ENCODE assay signal across 19 cellular contexts in the genomic region with DNA sequence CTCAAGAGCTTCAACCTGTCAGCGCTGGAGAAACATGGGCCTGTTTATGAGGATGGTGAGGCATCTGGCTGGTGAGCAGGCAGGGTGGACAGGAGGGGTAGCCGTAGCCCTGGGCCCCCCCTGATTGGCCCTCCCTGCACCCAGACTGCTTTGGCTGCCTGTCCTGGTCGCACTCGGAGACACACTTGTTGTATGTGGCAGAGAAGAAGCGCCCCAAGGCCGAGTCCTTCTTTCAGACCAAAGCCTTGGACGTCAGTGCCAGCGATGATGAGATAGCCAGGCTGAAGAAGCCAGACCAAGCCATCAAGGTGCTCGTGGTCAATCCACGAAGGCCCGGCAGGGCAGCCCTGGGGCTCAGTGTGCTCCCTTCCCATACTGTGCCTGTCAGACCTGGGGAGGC. TPM values are rescaled to one million over a fixed set of nuclear protein-coding genes. Genes with fewer than 3 reads are reported as not detected.
DNase-seq lines count a peak whose midpoint lies in the region; ATAC-seq lines count a peak whose summit lies in the region.
"Had no signal": no experiment of that assay in that cellular context is flagged by ENCODE, and none has a peak within 500 bp of the region (broad histone marks: within the 10 kb centered on the region; RNA-seq: fewer than 3 reads in every experiment).

No MANE protein-coding gene starts in this region.

- DNase-seq in activated naive CD4-positive, alpha-beta T cell treated with anti-CD3 and anti-CD28 coated beads for 36 hours, result no peak
- DNase-seq in activated naive CD4-positive, alpha-beta T cell treated with Interleukin-2 at 50 U/mL for 16 hours, result no peak
- DNase-seq in T-cell, result no peak
- DNase-seq in naive thymus-derived CD8-positive, alpha-beta T cell, result no peak
- no peak for DNase-seq in effector memory CD4-positive, alpha-beta T cell
- DNase-seq: activated CD8-positive, alpha-beta memory T cell treated with anti-CD3 and anti-CD28 coated beads for 24 hours; activated effector memory CD4-positive, alpha-beta T cell treated with anti-CD3 and anti-CD28 coated beads, Interleukin-2, amount 50 U/mL, for 16 hours; brain microvascular endothelial cell; NCI-H2029 treated with DMSO at 0.1 percent for 48 hours; NCI-H524 treated with DMSO at 0.1 percent for 48 hours; nucleus accumbens; OCI-M1 had no signal

- CTCF ChIA-PET in activated naive CD4-positive, alpha-beta T cell treated with anti-CD3 and anti-CD28 coated beads for 36 hours (lab: Charles Lee), result interaction anchor here (1.3 kb wide), 1 partner anchor 136 kb away, joined by 5 read pairs; no protein-coding TSS in a partner anchor
- CTCF ChIA-PET in T-cell (lab: Charles Lee), result interaction anchor here in 1 of 2 donors (1.7 kb wide), 1 partner anchor 136 kb away, joined by 7 read pairs; no protein-coding TSS in a partner anchor

- peaks cover 19% of the 10 kb centered on the region for H3K36me3 Mint-ChIP-seq in activated naive CD4-positive, alpha-beta T cell treated with anti-CD3 and anti-CD28 coated beads for 36 hours (ENCODE audit: low read depth)
- peaks cover 33% of the 10 kb centered on the region for H3K36me3 Mint-ChIP-seq in T-cell
- H3K36me3 Mint-ChIP-seq in naive thymus-derived CD8-positive, alpha-beta T cell, result peaks cover 0 to 36% (median 0%) of the 10 kb centered on the region in 3 donors
- peaks cover 48% of the 10 kb centered on the region for H3K36me3 Mint-ChIP-seq in stimulated activated memory B cell treated with anti-CD40 and anti-IgM and Interleukin-4, amounts not matched to agents 10 μg/mL and 1 μg/mL and 100 μg/mL, for 72 hours

- no peaks in the 10 kb centered on the region for H3K9me3 Mint-ChIP-seq in activated naive CD4-positive, alpha-beta T cell treated with anti-CD3 and anti-CD28 coated beads for 36 hours
- H3K9me3 Mint-ChIP-seq in T-cell, result no peaks in the 10 kb centered on the region
- H3K9me3 Mint-ChIP-seq in naive thymus-derived CD8-positive, alpha-beta T cell, result no peaks in the 10 kb centered on the region
- H3K9me3 Mint-ChIP-seq in stimulated activated memory B cell treated with anti-CD40 and anti-IgM and Interleukin-4, amounts not matched to agents 10 μg/mL and 1 μg/mL and 100 μg/mL, for 72 hours, result no peaks in the 10 kb centered on the region

- no peak overlapping the region for H3K27ac Mint-ChIP-seq in activated naive CD4-positive, alpha-beta T cell treated with anti-CD3 and anti-CD28 coated beads for 36 hours
- H3K27ac Mint-ChIP-seq in T-cell, result no peak overlapping the region
- peak overlapping the region in 3 of 10 donors; percentile 41 to 79 (median 59) for H3K27ac Mint-ChIP-seq in naive thymus-derived CD8-positive, alpha-beta T cell
- H3K27ac Mint-ChIP-seq in stimulated activated memory B cell treated with anti-CD40 and anti-IgM and Interleukin-4, amounts not matched to agents 10 μg/mL and 1 μg/mL and 100 μg/mL, for 72 hours, result no peak overlapping the region

- POLR2A ChIA-PET in T-cell (lab: Charles Lee), result no interaction called here
- POLR2A ChIA-PET in naive thymus-derived CD8-positive, alpha-beta T cell (lab: Charles Lee), result interaction anchor here (0.9 to 2.2 kb wide), 5 partner anchors 14 to 136 kb away, joined by 3 to 7 read pairs (median 4); a partner anchor contains a TSS

- intact Hi-C loops in activated naive CD4-positive, alpha-beta T cell treated with anti-CD3 and anti-CD28 coated beads for 36 hours (cut with micrococcal nuclease), result loop anchor here (2.0 to 10.0 kb wide), 2 partner anchors 49 to 381 kb away; no protein-coding TSS in a partner anchor

- no peaks in the 10 kb centered on the region for H3K9me3 ChIP-seq in effector memory CD4-positive, alpha-beta T cell (ENCODE audit: control insufficient read depth, low read length)
- H3K9me3 ChIP-seq: vagina had no signal

- peaks cover 46% of the 10 kb centered on the region for H3K36me3 ChIP-seq in effector memory CD4-positive, alpha-beta T cell (ENCODE audit: control insufficient read depth, insufficient read depth, low read length)

- H3K4me3 ChIP-seq in effector memory CD4-positive, alpha-beta T cell (ENCODE audit: insufficient read depth, low read depth, low read length, poor library complexity, severe bottlenecking), result no peak overlapping the region
- H3K4me3 ChIP-seq: SK-N-MC, vagina had no signal

- H3K27me3 ChIP-seq in effector memory CD4-positive, alpha-beta T cell (replicated peaks; ENCODE audit: control insufficient read depth, insufficient read depth, low read length, poor library complexity, severe bottlenecking), result no peaks in the 10 kb centered on the region
- H3K27me3 ChIP-seq: brain microvascular endothelial cell, vagina had no signal

- no peak for ATAC-seq in T-cell (replicated peaks in 1 of 4)
- ATAC-seq in naive thymus-derived CD8-positive, alpha-beta T cell, result no peak
- ATAC-seq in stimulated activated memory B cell treated with anti-CD40 and anti-IgM and Interleukin-4, amounts not matched to agents 10 μg/mL and 1 μg/mL and 100 μg/mL, for 72 hours, result no peak
- ATAC-seq: right cardiac atrium had no signal

- H3K4me1 ChIP-seq in effector memory CD4-positive, alpha-beta T cell (ENCODE audit: control insufficient read depth, insufficient read depth, low read length, poor library complexity, severe bottlenecking), result peaks cover 18% of the 10 kb centered on the region

- peak overlapping the region; percentile 39 for H3K4me3 Mint-ChIP-seq in activated naive CD4-positive, alpha-beta T cell treated with anti-CD3 and anti-CD28 coated beads for 36 hours
- peak overlapping the region; percentile 25 to 93 (median 47) for H3K4me3 Mint-ChIP-seq in T-cell
- H3K4me3 Mint-ChIP-seq in naive thymus-derived CD8-positive, alpha-beta T cell, result peak overlapping the region in 7 of 10 donors; percentile 46 to 97 (median 96)
- no peak overlapping the region for H3K4me3 Mint-ChIP-seq in stimulated activated memory B cell treated with anti-CD40 and anti-IgM and Interleukin-4, amounts not matched to agents 10 μg/mL and 1 μg/mL and 100 μg/mL, for 72 hours

- H3K4me1 Mint-ChIP-seq in activated naive CD4-positive, alpha-beta T cell treated with anti-CD3 and anti-CD28 coated beads for 36 hours (ENCODE audit: low read depth), result peaks cover 39% of the 10 kb centered on the region
- H3K4me1 Mint-ChIP-seq in T-cell, result peaks cover 41 to 47% (median 44%) of the 10 kb centered on the region in 3 donors
- peaks cover 23 to 55% (median 48%) of the 10 kb centered on the region in 4 donors for H3K4me1 Mint-ChIP-seq in naive thymus-derived CD8-positive, alpha-beta T cell
- H3K4me1 Mint-ChIP-seq in stimulated activated memory B cell treated with anti-CD40 and anti-IgM and Interleukin-4, amounts not matched to agents 10 μg/mL and 1 μg/mL and 100 μg/mL, for 72 hours, result peaks cover 44% of the 10 kb centered on the region

- no peaks in the 10 kb centered on the region for H3K27me3 Mint-ChIP-seq in activated naive CD4-positive, alpha-beta T cell treated with anti-CD3 and anti-CD28 coated beads for 36 hours (ENCODE audit: low read depth)
- H3K27me3 Mint-ChIP-seq in T-cell, result no peaks in the 10 kb centered on the region
- H3K27me3 Mint-ChIP-seq in naive thymus-derived CD8-positive, alpha-beta T cell, result no peaks in the 10 kb centered on the region
- no peaks in the 10 kb centered on the region for H3K27me3 Mint-ChIP-seq in stimulated activated memory B cell treated with anti-CD40 and anti-IgM and Interleukin-4, amounts not matched to agents 10 μg/mL and 1 μg/mL and 100 μg/mL, for 72 hours

- H3K27ac ChIP-seq in effector memory CD4-positive, alpha-beta T cell (ENCODE audit: insufficient read depth, low read length, poor library complexity, severe bottlenecking), result no peak overlapping the region
- H3K27ac ChIP-seq: brain microvascular endothelial cell, SK-N-MC, vagina had no signal

RNA-seq across cellular contexts. Expression of a gene that starts 1.8 kb away (rescaled TPM):
- total RNA-seq in activated naive CD4-positive, alpha-beta T cell treated with anti-CD3 and anti-CD28 coated beads for 36 hours, result 100 to 1,000 TPM; 120 to 122 TPM
- total RNA-seq in T-cell, result 100 to 1,000 TPM in 4 of 5 donors, 10 to 100 TPM in 1; 82.8 to 162 (median 141) TPM
- 100 to 1,000 TPM; 137 to 139 TPM for total RNA-seq in naive thymus-derived CD8-positive, alpha-beta T cell
- polyA plus RNA-seq in naive thymus-derived CD8-positive, alpha-beta T cell, result 100 to 1,000 TPM; 105 to 131 (median 114) TPM

RNA-seq across cellular contexts. Expression of a gene that starts 13.4 kb away (rescaled TPM):
- 10 to 100 TPM; 10.7 to 13.1 TPM for total RNA-seq in activated naive CD4-positive, alpha-beta T cell treated with anti-CD3 and anti-CD28 coated beads for 36 hours
- total RNA-seq in T-cell, result 10 to 100 TPM in 4 of 5 donors, 1 to 10 TPM in 1; 9.9 to 16.1 (median 12.6) TPM
- total RNA-seq in naive thymus-derived CD8-positive, alpha-beta T cell, result 10 to 100 TPM; 13.3 to 13.7 TPM
- polyA plus RNA-seq in naive thymus-derived CD8-positive, alpha-beta T cell, result 1 to 10 TPM in 1 of 3 donors, under 1 TPM in 2; 0.29 to 1.1 (median 0.74) TPM

RNA-seq across cellular contexts. Expression of a gene that starts 13.4 kb away (rescaled TPM):
- total RNA-seq in activated naive CD4-positive, alpha-beta T cell treated with anti-CD3 and anti-CD28 coated beads for 36 hours, result 10 to 100 TPM; 20.3 to 21.5 TPM
- total RNA-seq in T-cell, result 10 to 100 TPM; 40.9 to 79.8 (median 72.8) TPM
- total RNA-seq in naive thymus-derived CD8-positive, alpha-beta T cell, result 10 to 100 TPM; 66.4 to 70.0 TPM
- polyA plus RNA-seq in naive thymus-derived CD8-positive, alpha-beta T cell, result 10 to 100 TPM in 2 of 3 donors, 1 to 10 TPM in 1; 8.8 to 20.4 (median 10.5) TPM

RNA-seq across cellular contexts. Expression of a gene that starts 43.6 kb away (rescaled TPM):
- total RNA-seq in activated naive CD4-positive, alpha-beta T cell treated with anti-CD3 and anti-CD28 coated beads for 36 hours, result not detected
- 1 to 10 TPM in 1 of 5 donors, under 1 TPM in 2, not detected in 2; 0.20 to 1.4 (median 0.26) TPM for total RNA-seq in T-cell
- total RNA-seq in naive thymus-derived CD8-positive, alpha-beta T cell, result 1 to 10 TPM; 1.0 to 1.1 TPM
- 1 to 10 TPM; 1.2 to 1.5 (median 1.2) TPM for polyA plus RNA-seq in naive thymus-derived CD8-positive, alpha-beta T cell
- total RNA-seq: dermis microvascular lymphatic vessel endothelial cell, kidney epithelial cell, vagina had no signal
- polyA plus RNA-seq: AG04450 had no signal

RNA-seq across cellular contexts. Expression of a gene that starts 47.8 kb away (rescaled TPM):
- 10 to 100 TPM; 25.6 to 27.4 TPM for total RNA-seq in activated naive CD4-positive, alpha-beta T cell treated with anti-CD3 and anti-CD28 coated beads for 36 hours
- total RNA-seq in T-cell, result 10 to 100 TPM; 34.5 to 54.5 (median 39.9) TPM
- 10 to 100 TPM; 21.6 to 22.2 TPM for total RNA-seq in naive thymus-derived CD8-positive, alpha-beta T cell
- 10 to 100 TPM in 2 of 3 donors, 1 to 10 TPM in 1; 7.5 to 14.8 (median 12.3) TPM for polyA plus RNA-seq in naive thymus-derived CD8-positive, alpha-beta T cell
